8 cellular contexts compared by ENCODE assay signal in the genomic region with DNA sequence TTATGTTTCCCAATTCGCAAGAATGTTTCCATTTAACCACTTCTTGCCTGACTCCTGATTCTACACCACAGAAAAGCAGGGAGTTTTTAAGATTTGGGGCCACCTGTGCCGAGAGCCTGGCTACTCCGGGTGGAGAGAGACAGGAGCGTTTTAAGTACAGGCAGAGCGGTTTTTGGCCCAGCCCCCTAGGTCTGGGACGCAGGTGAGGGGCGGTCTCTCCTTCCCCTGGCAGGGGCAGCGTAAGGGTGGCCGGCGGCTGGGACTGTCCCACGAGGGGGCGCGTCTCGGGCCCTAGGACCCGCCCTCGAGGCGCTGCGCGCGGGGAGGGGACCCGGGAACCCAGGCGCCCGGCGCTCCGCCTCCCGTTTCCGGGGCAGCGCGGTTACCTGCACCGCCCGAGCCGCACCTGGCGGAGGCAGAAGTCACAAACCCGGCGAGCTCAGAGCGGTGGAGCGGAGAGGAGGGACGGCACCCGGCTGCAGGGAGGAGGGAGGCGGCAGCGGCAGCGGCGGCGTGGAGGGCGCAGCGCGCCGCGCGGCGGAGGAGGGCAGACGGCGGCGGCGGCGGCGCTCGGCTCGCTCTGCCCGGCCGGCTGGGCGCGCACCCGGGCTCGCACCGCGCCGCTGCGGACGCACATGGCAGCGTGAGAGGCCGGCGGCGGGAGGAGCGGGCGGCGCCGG. TPM values are rescaled to one million over a fixed set of nuclear protein-coding genes. Genes with fewer than 3 reads are reported as not detected.
DNase-seq lines count a peak whose midpoint lies in the region; ATAC-seq and TF ChIP-seq lines count a peak whose summit lies in the region.

WWC1 (plus strand) TSS at position 365 of the 680 bp plus-strand sequence. CDS start 508 bp downstream, outside the sequence.

- peaks cover 0 to under 1% (median 0%) of the 10 kb centered on the region in 8 donors for H3K9me3 ChIP-seq in spleen

- peaks cover 5 to 26% (median 16%) of the 10 kb centered on the region in 6 donors for H3K4me1 ChIP-seq in spleen

- DNase-seq in G401 (ENCODE audit: low spot score) (peak; percentile 30), KBM-7 (peak; percentile 80), SKM-1 (lab: John Stamatoyannopoulos, UW; ENCODE audit: unreplicated experiment) (peak; percentile 41), anterior cingulate cortex (lab: John Stamatoyannopoulos, UW) (peak in 41 of 58 donors; percentile 16 to 72 (median 44)), spleen (peak; percentile 86), medulla oblongata (ENCODE audit: extremely low spot score) (no peak)

- intact Hi-C loops in spleen (cut with DNase I; ENCODE audit: low total_unique reads), result no loop called here

- H3K27ac ChIP-seq in spleen, result no peak within 1 kb of the TSS

- in situ Hi-C loops in G401 (cut with HindIII; ENCODE audit: low sequenced_read_pairs), result no loop called here
- in situ Hi-C loops in KBM-7 (cut with MboI; ENCODE audit: low pct_unique_long_range_greater_than_20kb, low sequenced_read_pairs), result no loop called here

- peak in 2 of 11 experiments; percentile 19 to 31 for TF ChIP-seq CTCF in spleen (IDR thresholded peaks at IDR 0.05 in 8 of 11, conservative IDR thresholded peaks at IDR 0.05 in 3 of 11)

- no peaks in the 10 kb centered on the region for H3K36me3 ChIP-seq in spleen

- H3K27me3 ChIP-seq in spleen (replicated peaks in 1 of 7), result peaks cover 0 to 72% (median 23%) of the 10 kb centered on the region in 7 donors

- H3K4me3 ChIP-seq in iPS-11a (ENCODE audit: low read depth, low read length), result peak within 1 kb of the TSS; percentile 61
- peak within 1 kb of the TSS; percentile 12 to 70 (median 42) for H3K4me3 ChIP-seq in spleen

- no peak for TF ChIP-seq POLR2A in spleen (IDR thresholded peaks at IDR 0.05)

- WGBS in spleen, 5 donors, result 0 to 1% (median 1%) methylated on average over 21 to 78 of the region's 78 CpGs

- peak; percentile 76 for ATAC-seq in GM21786 (IDR thresholded peaks at IDR 0.05; ENCODE audit: unreplicated experiment)

RNA-seq across cellular contexts. Expression of gene WWC1, which starts in this region (rescaled TPM):
- 37.0 and 46.3 TPM in 2 replicates for total RNA-seq in G401 (2014; rRNA removed; shearing (Covaris generic))
- 1 to 10 TPM in 6 of 7 donors, under 1 TPM in 1; 0.60 to 5.4 (median 1.3) TPM for total RNA-seq in spleen
- polyA plus RNA-seq in spleen, result 1 to 10 TPM; 1.1 to 1.5 (median 1.2) TPM
